In genomic region chr1:30984167-30984870, GRCh38 we compare ENCODE assay signal across 12 cellular contexts.
A peak's percentile ranks its signal among the peaks of the same experiment; 100 is the strongest.
DNase-seq lines count a peak whose midpoint lies in the region; ATAC-seq, FAIRE-seq and TF ChIP-seq lines count a peak whose summit lies in the region.
"Had no signal": no experiment of that assay in that cellular context is flagged by ENCODE, and none has a peak within 500 bp of the region (broad histone marks: within the 10 kb centered on the region; RNA-seq: fewer than 3 reads in every experiment).

No MANE protein-coding gene starts in this region.

- DNase-seq in GM12891 (ENCODE audit: insufficient read length, low spot score) = no peak
- no peak for DNase-seq in left lobe of liver (ENCODE audit: low spot score)
- DNase-seq in suprapubic skin (ENCODE audit: low spot score in 2 of 2) = no peak
- no peak for DNase-seq in T-helper 9 cell
- no peak for DNase-seq in HUDEP-2 (lab: John Stamatoyannopoulos, UW; ENCODE audit: unreplicated experiment in 76 of 76)
- DNase-seq: Calu3, MG63, NCI-H526 treated with DMSO at 0.1 percent for 48 hours, nucleus accumbens had no signal

- H3K27me3 ChIP-seq in suprapubic skin = no peaks in the 10 kb centered on the region
- H3K27me3 ChIP-seq: MG63 had no signal

- FAIRE-seq in GM12891 (lab: Jason Lieb, UNC) = peak; percentile 43
- FAIRE-seq: bronchial epithelial cell had no signal

- no peak for TF ChIP-seq POLR2A in GM12891 (IDR thresholded peaks at IDR 0.05; ENCODE audit: low read depth, low read length)
- TF ChIP-seq POLR2A in suprapubic skin (IDR thresholded peaks at IDR 0.05) = no peak

- 41% methylated on average over 4 of the region's 4 CpGs for WGBS in suprapubic skin

- no peak for TF ChIP-seq EP300 in suprapubic skin (IDR thresholded peaks at IDR 0.05)

- ATAC-seq in SK-N-SH treated with all-trans-retinoic acid at 6 μM for 48 hours (peak; percentile 54), left lobe of liver (peak; percentile 39), GM18498 (IDR thresholded peaks at IDR 0.05; ENCODE audit: unreplicated experiment) (no peak)

- H3K27ac ChIP-seq in suprapubic skin = peak overlapping the region; percentile 7

- TF ChIP-seq CTCF in suprapubic skin (IDR thresholded peaks at IDR 0.05) = no peak

- H3K9me3 ChIP-seq in suprapubic skin = no peaks in the 10 kb centered on the region
- H3K9me3 ChIP-seq: MG63 had no signal

- peaks cover 41% of the 10 kb centered on the region for H3K4me1 ChIP-seq in suprapubic skin

- no peak overlapping the region for H3K4me3 ChIP-seq in suprapubic skin
- H3K4me3 ChIP-seq: MG63 had no signal

- peaks cover 17% of the 10 kb centered on the region for H3K36me3 ChIP-seq in suprapubic skin

TF ChIP-seq in GM12891, 5 proteins besides CTCF, POLR2A, EP300 and RAD21:
- TF ChIP-seq POU2F2 (IDR thresholded peaks at IDR 0.05; ENCODE audit: low read depth, low read length) (no peak), TAF1 (IDR thresholded peaks at IDR 0.05; ENCODE audit: low read depth, low read length) (no peak), POLR2AphosphoS5 (IDR thresholded peaks at IDR 0.05; ENCODE audit: low read depth, low read length) (no peak), PAX5 (IDR thresholded peaks at IDR 0.05; ENCODE audit: insufficient read depth, low read length, severe bottlenecking) (no peak), SPI1 (IDR thresholded peaks at IDR 0.05; ENCODE audit: low read depth, low read length) (no peak)

TF ChIP-seq in SK-N-SH treated with all-trans-retinoic acid at 6 μM for 48 hours, 23 proteins besides CTCF, POLR2A, EP300 and RAD21:
- TF ChIP-seq CSRNP3 (CRISPR knock-in tag; IDR thresholded peaks at IDR 0.05) = no peak
- TF ChIP-seq BACH2 (CRISPR knock-in tag; IDR thresholded peaks at IDR 0.05; ENCODE audit: borderline replicate concordance) = no peak
- TF ChIP-seq ZC3H10 (CRISPR knock-in tag; IDR thresholded peaks at IDR 0.05) = no peak
- TF ChIP-seq ESRRG (CRISPR knock-in tag; IDR thresholded peaks at IDR 0.05) = no peak
- TF ChIP-seq SNAI2 (CRISPR knock-in tag; IDR thresholded peaks at IDR 0.05) = no peak
- TF ChIP-seq ARNTL (CRISPR knock-in tag; IDR thresholded peaks at IDR 0.05; ENCODE audit: borderline replicate concordance, low read depth) = no peak
- TF ChIP-seq CSDC2 (CRISPR knock-in tag; IDR thresholded peaks at IDR 0.05) = no peak
- no peak for TF ChIP-seq TSHZ2 (CRISPR knock-in tag; IDR thresholded peaks at IDR 0.05)
- no peak for TF ChIP-seq TOX (CRISPR knock-in tag; IDR thresholded peaks at IDR 0.05; ENCODE audit: borderline replicate concordance)
- TF ChIP-seq OSR1 (CRISPR knock-in tag; IDR thresholded peaks at IDR 0.05) = no peak
- no peak for TF ChIP-seq ZNF565 (CRISPR knock-in tag; conservative IDR thresholded peaks at IDR 0.05; ENCODE audit: low read depth)
- TF ChIP-seq ZNF8 (CRISPR knock-in tag; IDR thresholded peaks at IDR 0.05) = no peak
TF ChIP-seq in SK-N-SH treated with all-trans-retinoic acid at 6 μM for 48 hours: peak in this region for 0.
